In genomic region chr5:4661326-4661725, GRCh38 we compare ENCODE assay signal across 17 cellular contexts.
"Had no signal": no experiment of that assay in that cellular context is flagged by ENCODE, and none has a peak within 500 bp of the region (broad histone marks: within the 10 kb centered on the region; RNA-seq: fewer than 3 reads in every experiment).

No MANE protein-coding gene starts in this region.

- H3K27me3 ChIP-seq: gastrocnemius medialis, heart left ventricle, spleen had no signal

- H3K4me3 ChIP-seq: gastrocnemius medialis, heart left ventricle, lung, spleen had no signal

- DNase-seq: activated CD4-positive, alpha-beta T cell treated with anti-CD3 and anti-CD28 coated beads for 1 hour; activated gamma-delta T cell; activated T-cell treated with anti-CD3 and anti-CD28 coated beads, Interleukin-2, amount 50 U/mL, for 72 hours; cerebellar nuclear complex; cortex of kidney; gastrocnemius medialis; heart left ventricle; kidney; nephron progenitor cell; occipital lobe; spleen; stimulated activated naive B cell treated with anti-CD40 and anti-IgM and Interleukin-4, amounts not matched to agents 10 μg/mL and 1 μg/mL and 100 μg/mL, for 72 hours; WERI-Rb-1 had no signal

- H3K4me1 ChIP-seq: gastrocnemius medialis, heart left ventricle, spleen had no signal

- H3K4me3 Mint-ChIP-seq: activated naive CD4-positive, alpha-beta T cell treated with anti-CD3 and anti-CD28 coated beads, Interleukin-2, amount 50 U/mL, for 24 hours; activated T-cell treated with anti-CD3 and anti-CD28 coated beads, Interleukin-2, amount 50 U/mL, for 72 hours; mesothelial cell of epicardium; nephron progenitor cell; stimulated activated naive B cell treated with anti-CD40 and anti-IgM and Interleukin-4, amounts not matched to agents 10 μg/mL and 1 μg/mL and 100 μg/mL, for 72 hours had no signal

- H3K9me3 ChIP-seq: gastrocnemius medialis, heart left ventricle had no signal

- ATAC-seq: activated T-cell treated with anti-CD3 and anti-CD28 coated beads, Interleukin-2, amount 50 U/mL, for 72 hours; gastrocnemius medialis; heart left ventricle; left lobe of liver; stimulated activated naive B cell treated with anti-CD40 and anti-IgM and Interleukin-4, amounts not matched to agents 10 μg/mL and 1 μg/mL and 100 μg/mL, for 72 hours had no signal

- H3K36me3 ChIP-seq: gastrocnemius medialis, heart left ventricle, spleen, WERI-Rb-1 had no signal

- H3K4me1 Mint-ChIP-seq: activated naive CD4-positive, alpha-beta T cell treated with anti-CD3 and anti-CD28 coated beads, Interleukin-2, amount 50 U/mL, for 24 hours; stimulated activated naive B cell treated with anti-CD40 and anti-IgM and Interleukin-4, amounts not matched to agents 10 μg/mL and 1 μg/mL and 100 μg/mL, for 72 hours had no signal

- H3K27me3 Mint-ChIP-seq: stimulated activated naive B cell treated with anti-CD40 and anti-IgM and Interleukin-4, amounts not matched to agents 10 μg/mL and 1 μg/mL and 100 μg/mL, for 72 hours had no signal

- H3K36me3 Mint-ChIP-seq: mesothelial cell of epicardium; stimulated activated naive B cell treated with anti-CD40 and anti-IgM and Interleukin-4, amounts not matched to agents 10 μg/mL and 1 μg/mL and 100 μg/mL, for 72 hours had no signal

- H3K27ac ChIP-seq: gastrocnemius medialis, heart left ventricle, spleen, WERI-Rb-1 had no signal

- H3K27ac Mint-ChIP-seq: activated naive CD4-positive, alpha-beta T cell treated with anti-CD3 and anti-CD28 coated beads, Interleukin-2, amount 50 U/mL, for 24 hours; activated T-cell treated with anti-CD3 and anti-CD28 coated beads, Interleukin-2, amount 50 U/mL, for 72 hours; mesothelial cell of epicardium; nephron progenitor cell; stimulated activated naive B cell treated with anti-CD40 and anti-IgM and Interleukin-4, amounts not matched to agents 10 μg/mL and 1 μg/mL and 100 μg/mL, for 72 hours had no signal
